13 cellular contexts compared by ENCODE assay signal in genomic region chr1:21307210-21307609, GRCh38. TPM values are rescaled to one million over a fixed set of nuclear protein-coding genes. Genes with fewer than 3 reads are reported as not detected.
A peak's percentile ranks its signal among the peaks of the same experiment; 100 is the strongest.
DNase-seq lines count a peak whose midpoint lies in the region; ATAC-seq and TF ChIP-seq lines count a peak whose summit lies in the region.
"Had no signal": no experiment of that assay in that cellular context is flagged by ENCODE, and none has a peak within 500 bp of the region (broad histone marks: within the 10 kb centered on the region; RNA-seq: fewer than 3 reads in every experiment).

No MANE protein-coding gene starts in this region.

- CTCF ChIA-PET in activated CD8-positive, alpha-beta T cell treated with anti-CD3 and anti-CD28 coated beads, Interleukin-2, amount 10 ng/mL, durations not matched to agents 7 days and 5 days (lab: Charles Lee): interaction anchor here (0.6 kb wide), 1 partner anchor 62 kb away, joined by 3 read pairs; no protein-coding TSS in a partner anchor

- POLR2A ChIA-PET in activated CD8-positive, alpha-beta T cell treated with anti-CD3 and anti-CD28 coated beads, Interleukin-2, amount 10 ng/mL, durations not matched to agents 7 days and 5 days (lab: Charles Lee): no interaction called here

- peaks cover 90% of the 10 kb centered on the region for H3K79me2 ChIP-seq in Karpas-422 (ENCODE audit: low read length)

- H3K27me3 Mint-ChIP-seq in activated CD8-positive, alpha-beta T cell treated with anti-CD3 and anti-CD28 coated beads, Interleukin-2, amount 10 ng/mL, durations not matched to agents 7 days and 5 days (ENCODE audit: low read depth): no peaks in the 10 kb centered on the region
- H3K27me3 Mint-ChIP-seq in mesothelial cell of epicardium (ENCODE audit: low read depth): no peaks in the 10 kb centered on the region

- H3K27ac ChIP-seq in tibial artery: peak overlapping the region; percentile 56 to 63
- H3K27ac ChIP-seq in Karpas-422 (ENCODE audit: low read length): no peak overlapping the region; the same call in 1 of the 2 replicates

- ATAC-seq in activated CD8-positive, alpha-beta T cell treated with anti-CD3 and anti-CD28 coated beads, Interleukin-2, amount 10 ng/mL, durations not matched to agents 7 days and 5 days: peak; percentile 49
- ATAC-seq: left colon had no signal

- H3K27ac Mint-ChIP-seq in activated CD8-positive, alpha-beta T cell treated with anti-CD3 and anti-CD28 coated beads, Interleukin-2, amount 10 ng/mL, durations not matched to agents 7 days and 5 days: peak overlapping the region; percentile 63
- peak overlapping the region; percentile 47 for H3K27ac Mint-ChIP-seq in mesothelial cell of epicardium

- H3K9me3 ChIP-seq in tibial artery (no peaks in the 10 kb centered on the region), Karpas-422 (ENCODE audit: low read length) (no peaks in the 10 kb centered on the region)
- H3K9me3 ChIP-seq: neutrophil had no signal

- DNase-seq in activated gamma-delta T cell treated with Interleukin-2 at 50 U/mL for 16 hours (peak; percentile 39), activated gamma-delta T cell (lab: John Stamatoyannopoulos, UW) (no peak), mesothelial cell of epicardium (ENCODE audit: low spot score in 2 of 2, unreplicated experiment in 2 of 2) (no peak), tibial artery (no peak), Karpas-422 (no peak), D341Med (ENCODE audit: low spot score) (no peak), mesenteric fat pad (ENCODE audit: low spot score) (no peak)
- no peak for DNase-seq in activated CD8-positive, alpha-beta T cell treated with anti-CD3 and anti-CD28 coated beads, Interleukin-2, amount 10 ng/mL, durations not matched to agents 7 days and 5 days
- DNase-seq: left colon, NCI-H1092, NCI-H446 treated with DMSO at 0.1 percent for 48 hours had no signal

- no peak overlapping the region for H3K9ac ChIP-seq in Karpas-422 (ENCODE audit: low read length)

- H3K4me2 ChIP-seq in Karpas-422 (ENCODE audit: low read depth, low read length, poor library complexity, severe bottlenecking): no peak overlapping the region

- H3K9me2 ChIP-seq in Karpas-422 (replicated peaks; ENCODE audit: insufficient read depth, low read length): no peaks in the 10 kb centered on the region

- H2AFZ ChIP-seq in Karpas-422 (ENCODE audit: low read length): no peak overlapping the region

- TF ChIP-seq CTCF in mesothelial cell of epicardium (IDR thresholded peaks at IDR 0.05; ENCODE audit: unreplicated experiment): no peak
- no peak for TF ChIP-seq CTCF in tibial artery (IDR thresholded peaks at IDR 0.05)

- H3K36me3 ChIP-seq in tibial artery (no peaks in the 10 kb centered on the region), Karpas-422 (ENCODE audit: insufficient read depth, low read length) (0 out of 2 replicates have a peak, but pooled peaks cover 5% of the 10 kb centered on the region)
- H3K36me3 ChIP-seq: neutrophil had no signal

- H3K4me3 ChIP-seq in tibial artery (no peak overlapping the region), Karpas-422 (ENCODE audit: low read length) (no peak overlapping the region)

- H3K4me1 ChIP-seq in tibial artery: peaks cover 4 to 99% (median 72%) of the 10 kb centered on the region in 4 donors
- H3K4me1 ChIP-seq in Karpas-422 (ENCODE audit: low read length): peaks cover 72% of the 10 kb centered on the region

- no peaks in the 10 kb centered on the region for H3K27me3 ChIP-seq in tibial artery
- H3K27me3 ChIP-seq in Karpas-422 (ENCODE audit: low read length): no peaks in the 10 kb centered on the region
- H3K27me3 ChIP-seq: neutrophil had no signal

- H3K9me3 Mint-ChIP-seq in activated CD8-positive, alpha-beta T cell treated with anti-CD3 and anti-CD28 coated beads, Interleukin-2, amount 10 ng/mL, durations not matched to agents 7 days and 5 days (ENCODE audit: insufficient read depth): no peaks in the 10 kb centered on the region
- H3K9me3 Mint-ChIP-seq in mesothelial cell of epicardium: no peaks in the 10 kb centered on the region
- H3K9me3 Mint-ChIP-seq: activated T-helper 2 cell treated with anti-CD3 and anti-CD28 coated beads, Interferon-gamma antibody, Interleukin-2, Interleukin-4, amounts not matched to agents 10 μg/mL and 5 μg/mL and 100 μg/mL, durations not matched to agents 14 hours and 24 hours and 36 hours had no signal

- H3K36me3 Mint-ChIP-seq in activated CD8-positive, alpha-beta T cell treated with anti-CD3 and anti-CD28 coated beads, Interleukin-2, amount 10 ng/mL, durations not matched to agents 7 days and 5 days (ENCODE audit: low read depth): peaks cover 19% of the 10 kb centered on the region
- H3K36me3 Mint-ChIP-seq in mesothelial cell of epicardium: no peaks in the 10 kb centered on the region

- intact Hi-C loops in tibial artery (cut with DNase I; ENCODE audit: low total_unique reads): no loop called here

- peaks cover 49% of the 10 kb centered on the region for H3K4me1 Mint-ChIP-seq in activated CD8-positive, alpha-beta T cell treated with anti-CD3 and anti-CD28 coated beads, Interleukin-2, amount 10 ng/mL, durations not matched to agents 7 days and 5 days (ENCODE audit: low read depth)
- H3K4me1 Mint-ChIP-seq in mesothelial cell of epicardium: peaks cover 45% of the 10 kb centered on the region

- peaks cover 21% of the 10 kb centered on the region; the same call in 1 of the 2 replicates for H4K20me1 ChIP-seq in Karpas-422 (ENCODE audit: insufficient read depth, low read depth, low read length)

- H3K4me3 Mint-ChIP-seq in activated CD8-positive, alpha-beta T cell treated with anti-CD3 and anti-CD28 coated beads, Interleukin-2, amount 10 ng/mL, durations not matched to agents 7 days and 5 days: no peak overlapping the region
- no peak overlapping the region for H3K4me3 Mint-ChIP-seq in mesothelial cell of epicardium

RNA-seq across cellular contexts. Expression of gene ECE1, which starts 16.9 kb away (rescaled TPM):
- total RNA-seq in activated CD8-positive, alpha-beta T cell treated with anti-CD3 and anti-CD28 coated beads, Interleukin-2, amount 10 ng/mL, durations not matched to agents 7 days and 5 days: 10 to 100 TPM; 70.9 to 72.5 TPM
- total RNA-seq in mesothelial cell of epicardium (39.3 to 41.8 TPM (median 41.1 TPM) in 3 replicates), mesenteric fat pad (156 TPM)
- 59.9 and 81.7 TPM in 2 replicates for total RNA-seq in Karpas-422 (2014; rRNA removed; shearing (Covaris generic); ENCODE audit: low replicate concordance)
